In genomic region chr9:96875460-96876142, GRCh38 we compare ENCODE assay signal across 8 cellular contexts. TPM values are rescaled to one million over a fixed set of nuclear protein-coding genes. Genes with fewer than 3 reads are reported as not detected.
DNase-seq lines count a peak whose midpoint lies in the region; ATAC-seq, FAIRE-seq and TF ChIP-seq lines count a peak whose summit lies in the region.

No MANE protein-coding gene starts in this region.

- H3K79me2 ChIP-seq in KMS-11 (ENCODE audit: insufficient read depth, low read depth) (no peaks in the 10 kb centered on the region), PC-9 (ENCODE audit: low read depth) (no peaks in the 10 kb centered on the region)

- CTCF ChIA-PET in PC-9 (lab: Charles Lee) = interaction anchor here (1.0 to 1.3 kb wide), 2 partner anchors 8 to 16 kb away, joined by 3 to 6 read pairs; no protein-coding TSS in a partner anchor

- no peak overlapping the region for H3K9ac ChIP-seq in KMS-11
- H3K9ac ChIP-seq in adipocyte (ENCODE audit: low read length) = peak overlapping the region; percentile 32

- no peak for TF ChIP-seq CTCF in KMS-11 (conservative IDR thresholded peaks at IDR 0.05; ENCODE audit: low read depth, low read length)
- peak; percentile 52; the same call in 1 of the 2 replicates for TF ChIP-seq CTCF in PC-9 (conservative IDR thresholded peaks at IDR 0.05)
- peak in 5 of 9 donors; percentile 16 to 38 (median 18) for TF ChIP-seq CTCF in heart right ventricle (IDR thresholded peaks at IDR 0.05)
- no peak for TF ChIP-seq CTCF in pancreas (IDR thresholded peaks at IDR 0.05)

- FAIRE-seq in pancreas (lab: Jason Lieb, UNC) = no peak

- 1% methylated on average over 43 of the region's 43 CpGs for WGBS in heart right ventricle, 2 donors
- WGBS in pancreas, 2 donors = 0 to 1% methylated on average over 43 of the region's 43 CpGs

- H3K27me3 ChIP-seq in KMS-11 (ENCODE audit: insufficient read depth, low read depth) (no peaks in the 10 kb centered on the region), PC-9 (ENCODE audit: insufficient read depth, low read depth) (no peaks in the 10 kb centered on the region), adipocyte (replicated peaks; ENCODE audit: control insufficient read depth, insufficient read depth, low read length) (peaks cover 22% of the 10 kb centered on the region), heart right ventricle (peaks cover 4 to 56% (median 36%) of the 10 kb centered on the region in 7 donors), pancreas (peaks cover 0 to 17% (median 0%) of the 10 kb centered on the region in 4 donors)

- DNase-seq in Daoy (ENCODE audit: low read depth) = peak; percentile 90
- peak; percentile 68 to 77 for DNase-seq in PC-9
- peak; percentile 70 for DNase-seq in adipocyte (ENCODE audit: low read depth)
- peak; percentile 9 to 36 for DNase-seq in heart right ventricle
- DNase-seq in pancreas = peak; percentile 74 to 89 (median 80)
- DNase-seq in effector CD4-positive, alpha-beta T cell = no peak

- no peak overlapping the region for H3K27ac ChIP-seq in KMS-11
- H3K27ac ChIP-seq in PC-9 = peak overlapping the region; percentile 83
- H3K27ac ChIP-seq in heart right ventricle = peak overlapping the region in 2 of 10 donors; percentile 64 to 74
- H3K27ac ChIP-seq in pancreas = peak overlapping the region; percentile 95 to 99 (median 98)

- H3K4me2 ChIP-seq in KMS-11 (0 out of 2 replicates have a peak overlapping the region, but pooled peaks have one; percentile 25), PC-9 (peak overlapping the region; percentile 99)

- H2AFZ ChIP-seq in KMS-11 (ENCODE audit: low read depth) (peak overlapping the region; percentile 48; the same call in 1 of the 2 replicates), PC-9 (peak overlapping the region; percentile 89)

- intact Hi-C loops in PC-9 (cut with micrococcal nuclease; ENCODE audit: unreplicated experiment) (loop anchor here (1.0 to 5.0 kb wide), 3 partner anchors 9 to 172 kb away; no protein-coding TSS in a partner anchor), heart right ventricle (cut with DNase I) (no loop called here), pancreas (cut with DNase I) (no loop called here)

- H3F3A ChIP-seq in PC-9 (ENCODE audit: insufficient read depth, low read depth) = peaks cover 28% of the 10 kb centered on the region; the same call in 1 of the 2 replicates

- peak; percentile 53 for ATAC-seq in GM21576 (IDR thresholded peaks at IDR 0.05; ENCODE audit: unreplicated experiment)
- ATAC-seq in heart right ventricle = peak in 7 of 8 donors; percentile 47 to 91 (median 81)
- ATAC-seq in pancreas = peak; percentile 70 to 88 (median 82)

- H3K36me3 ChIP-seq in KMS-11 (ENCODE audit: insufficient read depth) (no peaks in the 10 kb centered on the region), PC-9 (ENCODE audit: low read depth) (no peaks in the 10 kb centered on the region), adipocyte (ENCODE audit: control insufficient read depth, insufficient read depth, low read length, severe bottlenecking) (no peaks in the 10 kb centered on the region), heart right ventricle (no peaks in the 10 kb centered on the region), pancreas (no peaks in the 10 kb centered on the region)

- no peaks in the 10 kb centered on the region for H4K20me1 ChIP-seq in KMS-11 (ENCODE audit: insufficient read depth)
- H4K20me1 ChIP-seq in PC-9 (ENCODE audit: insufficient read depth) = no peaks in the 10 kb centered on the region

- H3K9me2 ChIP-seq in PC-9 (ENCODE audit: insufficient read depth) = no peaks in the 10 kb centered on the region

- BruUV-seq in PC-9 (replicated peaks; lab: Mats Ljungman, UMichigan) = TSS peak; percentile 93

- H3K4me1 ChIP-seq in KMS-11 (ENCODE audit: low read depth, poor library complexity, severe bottlenecking) (no peaks in the 10 kb centered on the region), PC-9 (replicated peaks; ENCODE audit: insufficient read depth) (peaks cover 17% of the 10 kb centered on the region), adipocyte (ENCODE audit: control insufficient read depth, insufficient read depth, low read length) (peaks cover 11% of the 10 kb centered on the region), heart right ventricle (peaks cover 0 to 31% (median 18%) of the 10 kb centered on the region in 9 donors), pancreas (peaks cover 9 to 22% (median 19%) of the 10 kb centered on the region in 3 donors)

- POLR2A ChIA-PET in PC-9 (lab: Charles Lee; ENCODE audit: unreplicated experiment) = interaction anchor here (0.6 to 1.3 kb wide), 3 partner anchors 16 to 257 kb away, joined by 4 to 15 read pairs (median 6); no protein-coding TSS in a partner anchor

- H3K4me3 ChIP-seq in KMS-11 (IDR thresholded peaks at IDR 0.05; ENCODE audit: insufficient read depth, low read depth, low read length) = no peak overlapping the region
- H3K4me3 ChIP-seq in PC-9 = peak overlapping the region; percentile 91
- peak overlapping the region; percentile 81 for H3K4me3 ChIP-seq in adipocyte (ENCODE audit: low read length)
- H3K4me3 ChIP-seq in heart right ventricle = peak overlapping the region; percentile 11 to 59 (median 54)
- H3K4me3 ChIP-seq in pancreas = peak overlapping the region in 3 of 4 donors; percentile 29 to 63 (median 35)

- no peaks in the 10 kb centered on the region for H3K9me3 ChIP-seq in PC-9 (ENCODE audit: insufficient read depth, low read depth)
- H3K9me3 ChIP-seq in adipocyte (ENCODE audit: control insufficient read depth, low read length) = no peaks in the 10 kb centered on the region
- no peaks in the 10 kb centered on the region for H3K9me3 ChIP-seq in heart right ventricle
- no peaks in the 10 kb centered on the region for H3K9me3 ChIP-seq in pancreas

RNA-seq across cellular contexts. Expression of gene ZNF782, which starts 21.3 kb away (rescaled TPM):
- total RNA-seq in Daoy (2014; rRNA removed; shearing (Covaris generic)) = 1.9 and 2.1 TPM in 2 replicates
- total RNA-seq in PC-9 (2021) = 7.2 and 11.5 TPM in 2 replicates
- total RNA-seq in heart right ventricle = 1 to 10 TPM; 1.9 to 4.8 (median 3.1) TPM
- 1 to 10 TPM in 1 of 2 donors, under 1 TPM in 1; 0.64 to 1.5 TPM for polyA plus RNA-seq in heart right ventricle
- 1 to 10 TPM; 3.0 to 6.8 (median 5.1) TPM for total RNA-seq in pancreas
- 1 to 10 TPM; 2.3 to 2.5 TPM for polyA plus RNA-seq in pancreas

RNA-seq across cellular contexts. Expression of gene NUTM2G, which starts 53.0 kb away (rescaled TPM):
- total RNA-seq in Daoy (2014; rRNA removed; shearing (Covaris generic)) = under 0.01 TPM in 1 of 2 replicates, not detected in the other
- not detected in 2 replicates for total RNA-seq in PC-9 (2021)
- total RNA-seq in heart right ventricle = not detected
- polyA plus RNA-seq in heart right ventricle = not detected
- not detected for total RNA-seq in pancreas
- not detected for polyA plus RNA-seq in pancreas

Comparison
In these comparisons a context has a peak if more than half of its experiments do, and no peak if none do; other contexts are left out.
1. CTCF ChIP-seq: peak in PC-9 (single experiment) and heart right ventricle (5 of 9); none in KMS-11 (single experiment) and pancreas (0 of 4).
2. Peak in every context shown above with its lines, with median percentiles within 50 percentile points of each other: ATAC-seq.